ENCODE assay signal across 2 cellular contexts in genomic region chr16:31476305-31477219, GRCh38.
TF ChIP-seq lines count a peak whose summit lies in the region.

No MANE protein-coding gene starts in this region.

TF ChIP-seq in GM12891, 5 proteins besides CTCF, POLR2A, EP300 and RAD21:
- no peak for TF ChIP-seq TAF1 (IDR thresholded peaks at IDR 0.05; ENCODE audit: low read depth, low read length)
- no peak for TF ChIP-seq SPI1 (IDR thresholded peaks at IDR 0.05; ENCODE audit: low read depth, low read length)
- no peak for TF ChIP-seq PAX5 (IDR thresholded peaks at IDR 0.05; ENCODE audit: insufficient read depth, low read length, severe bottlenecking)
- no peak for TF ChIP-seq POLR2AphosphoS5 (IDR thresholded peaks at IDR 0.05; ENCODE audit: low read depth, low read length)
- no peak for TF ChIP-seq POU2F2 (IDR thresholded peaks at IDR 0.05; ENCODE audit: low read depth, low read length)

TF ChIP-seq in K562, 482 proteins besides CTCF, POLR2A, EP300 and RAD21 (continues in another document):
- TF ChIP-seq L3MBTL2 (IDR thresholded peaks at IDR 0.05) (peak; percentile 88), ARID1B (IDR thresholded peaks at IDR 0.05) (no peak), POLR2G (IDR thresholded peaks at IDR 0.05; ENCODE audit: low read depth, low read length) (peak; percentile 71), ELF1 (tag; IDR thresholded peaks at IDR 0.05) (0 out of 2 replicates have a peak, but pooled peaks have one; percentile 19), TBP (optimal IDR thresholded peaks at IDR 0.05; ENCODE audit: low read depth, low read length) (peak; percentile 32), LCOR (CRISPR knock-in tag; IDR thresholded peaks at IDR 0.05) (0 out of 2 replicates have a peak, but pooled peaks have one; percentile 25), RBFOX2 (IDR thresholded peaks at IDR 0.05; ENCODE audit: low read depth, low read length) (peak; percentile 58), RREB1 (CRISPR knock-in tag; IDR thresholded peaks at IDR 0.05) (0 out of 2 replicates have a peak, but pooled peaks have one; percentile 14), ATF1 (CRISPR knock-in tag; IDR thresholded peaks at IDR 0.05) (no peak), ATF1 (tag; IDR thresholded peaks at IDR 0.05) (no peak), TAF1 (IDR thresholded peaks at IDR 0.05; ENCODE audit: control insufficient read depth, extremely low read depth, insufficient read depth, low read length, severe bottlenecking) (peak; percentile 29), KDM2B (CRISPR knock-in tag; IDR thresholded peaks at IDR 0.05) (peak; percentile 49; the same call in 1 of the 2 replicates), GATAD2B (IDR thresholded peaks at IDR 0.05; ENCODE audit: borderline replicate concordance) (no peak), MAZ (CRISPR knock-in tag; conservative IDR thresholded peaks at IDR 0.05 in 1 of 2, IDR thresholded peaks at IDR 0.05 in 1 of 2) (0 out of 4 replicates have a peak, but pooled peaks of 1 of the 2 experiments have one; percentile 5), POLR2AphosphoS5 (IDR thresholded peaks at IDR 0.05; ENCODE audit: control insufficient read depth, insufficient read depth, low read depth, low read length) (peak; percentile 25; the same call in 1 of the 2 replicates), ZNF780A (CRISPR knock-in tag; IDR thresholded peaks at IDR 0.05) (no peak), ZNF175 (CRISPR knock-in tag; IDR thresholded peaks at IDR 0.05; ENCODE audit: low read depth) (no peak), SRSF9 (IDR thresholded peaks at IDR 0.05; ENCODE audit: borderline replicate concordance, low read depth, low read length) (no peak), PHF8 (IDR thresholded peaks at IDR 0.05; ENCODE audit: borderline replicate concordance, low read length) (peak; percentile 49; the same call in 1 of the 2 replicates), ZNF232 (CRISPR knock-in tag; IDR thresholded peaks at IDR 0.05) (no peak), ZNF197 (CRISPR knock-in tag; IDR thresholded peaks at IDR 0.05; ENCODE audit: low read depth) (no peak), HMGN3 (IDR thresholded peaks at IDR 0.05; ENCODE audit: borderline replicate concordance, extremely low read depth, insufficient read length, low read depth, low read length) (peak; percentile 30), MGA (IDR thresholded peaks at IDR 0.05) (peak; percentile 88)
- TF ChIP-seq, protein P1, sequence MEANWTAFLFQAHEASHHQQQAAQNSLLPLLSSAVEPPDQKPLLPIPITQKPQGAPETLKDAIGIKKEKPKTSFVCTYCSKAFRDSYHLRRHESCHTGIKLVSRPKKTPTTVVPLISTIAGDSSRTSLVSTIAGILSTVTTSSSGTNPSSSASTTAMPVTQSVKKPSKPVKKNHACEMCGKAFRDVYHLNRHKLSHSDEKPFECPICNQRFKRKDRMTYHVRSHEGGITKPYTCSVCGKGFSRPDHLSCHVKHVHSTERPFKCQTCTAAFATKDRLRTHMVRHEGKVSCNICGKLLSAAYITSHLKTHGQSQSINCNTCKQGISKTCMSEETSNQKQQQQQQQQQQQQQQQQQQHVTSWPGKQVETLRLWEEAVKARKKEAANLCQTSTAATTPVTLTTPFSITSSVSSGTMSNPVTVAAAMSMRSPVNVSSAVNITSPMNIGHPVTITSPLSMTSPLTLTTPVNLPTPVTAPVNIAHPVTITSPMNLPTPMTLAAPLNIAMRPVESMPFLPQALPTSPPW (CRISPR knock-in tag; IDR thresholded peaks at IDR 0.05) = peak; percentile 34
- TF ChIP-seq, protein P2, sequence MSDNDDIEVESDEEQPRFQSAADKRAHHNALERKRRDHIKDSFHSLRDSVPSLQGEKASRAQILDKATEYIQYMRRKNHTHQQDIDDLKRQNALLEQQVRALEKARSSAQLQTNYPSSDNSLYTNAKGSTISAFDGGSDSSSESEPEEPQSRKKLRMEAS (CRISPR knock-in tag; IDR thresholded peaks at IDR 0.05) = peak; percentile 35; the same call in 1 of the 2 replicates
- TF ChIP-seq, protein P3, sequence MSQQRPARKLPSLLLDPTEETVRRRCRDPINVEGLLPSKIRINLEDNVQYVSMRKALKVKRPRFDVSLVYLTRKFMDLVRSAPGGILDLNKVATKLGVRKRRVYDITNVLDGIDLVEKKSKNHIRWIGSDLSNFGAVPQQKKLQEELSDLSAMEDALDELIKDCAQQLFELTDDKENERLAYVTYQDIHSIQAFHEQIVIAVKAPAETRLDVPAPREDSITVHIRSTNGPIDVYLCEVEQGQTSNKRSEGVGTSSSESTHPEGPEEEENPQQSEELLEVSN (IDR thresholded peaks at IDR 0.05; ENCODE audit: borderline replicate concordance in 1 of 2, extremely low read depth in 1 of 2, insufficient read depth in 1 of 2, insufficient read length in 1 of 2, low read depth in 1 of 2, low read length in 1 of 2, poor library complexity in 1 of 2, severe bottlenecking in 1 of 2) = peak; percentile 86 to 91
- TF ChIP-seq, protein P4, sequence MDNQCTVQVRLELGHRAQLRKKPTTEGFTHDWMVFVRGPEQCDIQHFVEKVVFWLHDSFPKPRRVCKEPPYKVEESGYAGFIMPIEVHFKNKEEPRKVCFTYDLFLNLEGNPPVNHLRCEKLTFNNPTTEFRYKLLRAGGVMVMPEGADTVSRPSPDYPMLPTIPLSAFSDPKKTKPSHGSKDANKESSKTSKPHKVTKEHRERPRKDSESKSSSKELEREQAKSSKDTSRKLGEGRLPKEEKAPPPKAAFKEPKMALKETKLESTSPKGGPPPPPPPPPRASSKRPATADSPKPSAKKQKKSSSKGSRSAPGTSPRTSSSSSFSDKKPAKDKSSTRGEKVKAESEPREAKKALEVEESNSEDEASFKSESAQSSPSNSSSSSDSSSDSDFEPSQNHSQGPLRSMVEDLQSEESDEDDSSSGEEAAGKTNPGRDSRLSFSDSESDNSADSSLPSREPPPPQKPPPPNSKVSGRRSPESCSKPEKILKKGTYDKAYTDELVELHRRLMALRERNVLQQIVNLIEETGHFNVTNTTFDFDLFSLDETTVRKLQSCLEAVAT (IDR thresholded peaks at IDR 0.05) = peak in 1 of 2 experiments; percentile 76; a peak in 2 of 4 replicates
